Comparison of ENCODE assay signal across 13 cellular contexts in the genomic region with DNA sequence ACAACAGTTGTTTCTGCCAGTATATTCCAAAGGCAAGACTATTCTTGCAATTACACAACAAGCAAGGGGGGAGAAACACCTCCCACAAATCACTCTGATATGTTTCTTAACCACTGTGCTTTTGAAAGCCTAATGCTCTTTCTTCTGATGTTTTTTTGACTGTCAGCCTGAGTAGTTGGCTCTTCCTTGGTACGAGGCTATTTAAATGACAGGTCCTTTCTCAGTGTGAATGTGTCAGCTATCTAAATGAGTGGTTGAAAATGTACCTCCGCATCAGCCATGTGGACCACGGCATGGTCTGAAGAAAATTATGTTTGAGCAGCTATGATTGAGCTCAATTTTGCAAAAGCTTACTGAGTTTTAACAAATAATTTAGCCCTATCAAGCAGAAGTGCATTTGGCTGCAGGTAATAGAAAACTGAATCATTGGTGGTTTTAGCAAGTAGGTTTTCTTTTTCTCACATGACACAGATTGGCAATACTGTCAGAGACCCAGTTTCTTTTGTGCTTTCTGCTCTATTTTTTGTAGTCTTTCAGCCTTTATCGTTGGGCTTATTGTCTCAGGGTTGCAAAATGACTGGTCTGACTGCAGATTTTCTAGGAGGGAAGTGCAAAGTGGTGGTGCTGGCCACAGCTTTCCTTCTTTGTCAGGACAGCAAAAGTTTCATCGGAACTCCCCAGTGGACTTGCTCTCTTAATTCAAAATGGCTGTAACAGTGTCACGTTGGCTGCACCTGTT.
"Had no signal": no experiment of that assay in that cellular context is flagged by ENCODE, and none has a peak within 500 bp of the region (broad histone marks: within the 10 kb centered on the region; RNA-seq: fewer than 3 reads in every experiment).

No MANE protein-coding gene starts in this region.

- H3K36me3 ChIP-seq: colonic mucosa, esophagus muscularis mucosa, neutrophil, tibial artery had no signal

- H3K27me3 Mint-ChIP-seq: brain had no signal

- H3K4me3 ChIP-seq: colonic mucosa, esophagus muscularis mucosa, tibial artery had no signal

- H3K36me3 Mint-ChIP-seq: activated naive CD8-positive, alpha-beta T cell treated with anti-CD3 and anti-CD28 coated beads for 36 hours; brain had no signal

- H3K9me3 Mint-ChIP-seq: activated B cell treated with CpG ODN at 0.5 μM for 24 hours; activated naive CD8-positive, alpha-beta T cell treated with anti-CD3 and anti-CD28 coated beads for 36 hours; brain had no signal

- H3K4me1 Mint-ChIP-seq: activated B cell treated with CpG ODN at 0.5 μM for 24 hours; activated naive CD8-positive, alpha-beta T cell treated with anti-CD3 and anti-CD28 coated beads for 36 hours had no signal

- H3K4me1 ChIP-seq: colonic mucosa, tibial artery had no signal

- ATAC-seq: left lobe of liver had no signal

- H3K27ac Mint-ChIP-seq: activated B cell treated with CpG ODN at 0.5 μM for 24 hours; activated naive CD8-positive, alpha-beta T cell treated with anti-CD3 and anti-CD28 coated beads for 36 hours had no signal

- H3K27ac ChIP-seq: colonic mucosa, esophagus muscularis mucosa, neutrophil, tibial artery had no signal

- DNase-seq: activated B cell treated with CpG ODN at 0.5 μM for 24 hours; activated CD4-positive, alpha-beta T cell treated with anti-CD3 and anti-CD28 coated beads, Interleukin-2, amount 50 U/mL, for 1 hour; activated naive CD8-positive, alpha-beta T cell treated with anti-CD3 and anti-CD28 coated beads for 36 hours; amygdala; central memory CD4-positive, alpha-beta T cell; colonic mucosa; islet precursor cell; stimulated activated CD4-positive, alpha-beta T cell treated with anti-CD3 and anti-CD28 coated beads, Interleukin-2, amount 100 ng/mL, for 24 hours; tibial artery had no signal

- H3K27me3 ChIP-seq: colonic mucosa, esophagus muscularis mucosa, neutrophil, tibial artery had no signal

- H3K4me3 Mint-ChIP-seq: activated B cell treated with CpG ODN at 0.5 μM for 24 hours; activated naive CD8-positive, alpha-beta T cell treated with anti-CD3 and anti-CD28 coated beads for 36 hours had no signal
